10 cellular contexts compared by ENCODE assay signal in the genomic region with DNA sequence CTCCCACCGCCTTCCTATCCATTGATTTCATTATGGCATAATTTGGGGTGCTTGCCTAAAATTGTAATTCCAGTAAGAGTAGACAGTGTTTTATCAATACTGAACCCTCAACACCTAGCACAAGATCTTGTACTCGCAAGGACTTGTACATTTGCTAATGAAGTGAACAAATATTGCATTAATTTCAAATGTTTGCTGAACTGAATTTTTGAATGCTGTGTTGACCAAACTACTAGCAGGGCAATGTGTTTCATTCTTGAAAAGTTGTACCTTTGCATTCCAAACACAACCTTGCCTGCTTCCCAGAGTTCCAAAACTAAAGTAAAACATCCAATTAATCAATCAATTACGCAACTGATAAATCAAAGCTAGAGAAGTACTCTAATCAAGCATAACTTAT. TPM values are rescaled to one million over a fixed set of nuclear protein-coding genes. Genes with fewer than 3 reads are reported as not detected.
DNase-seq lines count a peak whose midpoint lies in the region; ATAC-seq, FAIRE-seq and TF ChIP-seq lines count a peak whose summit lies in the region.
"Not testable (repeated sequence)": the region's sequence is repeated elsewhere in the genome, so short reads cannot be mapped to it uniquely, and the experiment has no call there.
"Had no signal": no experiment of that assay in that cellular context is flagged by ENCODE, and none has a peak within 500 bp of the region (broad histone marks: within the 10 kb centered on the region; RNA-seq: fewer than 3 reads in every experiment).

No MANE protein-coding gene starts in this region.

- not testable (repeated sequence) for H3K4me3 ChIP-seq in PC-9, right lobe of liver

- H3K36me3 ChIP-seq in PC-9 (ENCODE audit: low read depth); right lobe of liver: not testable (repeated sequence)

- not testable (repeated sequence) for DNase-seq in GM12891 (ENCODE audit: insufficient read length, low spot score); PC-9; activated T-cell treated with anti-CD3 and anti-CD28 coated beads, Interleukin-2, amount 50 U/mL, for 24 hours; activated naive CD8-positive, alpha-beta T cell treated with anti-CD3 and anti-CD28 coated beads, Interleukin-2, amount 10 ng/mL, durations not matched to agents 7 days and 5 days; glutamatergic neuron; right lobe of liver

- CTCF ChIA-PET in PC-9 (lab: Charles Lee), result not testable (repeated sequence)

- peaks cover 17% of the 10 kb centered on the region for H3K4me1 ChIP-seq in PC-9 (replicated peaks; ENCODE audit: insufficient read depth)
- not testable (repeated sequence) for H3K4me1 ChIP-seq in right lobe of liver

- H3K4me3 Mint-ChIP-seq in activated T-cell treated with anti-CD3 and anti-CD28 coated beads, Interleukin-2, amount 50 U/mL, for 24 hours; glutamatergic neuron (ENCODE audit: unreplicated experiment): not testable (repeated sequence)
- peak overlapping the region; percentile 55 for H3K4me3 Mint-ChIP-seq in activated naive CD8-positive, alpha-beta T cell treated with anti-CD3 and anti-CD28 coated beads, Interleukin-2, amount 10 ng/mL, durations not matched to agents 7 days and 5 days
- H3K4me3 Mint-ChIP-seq in stimulated activated naive CD8-positive, alpha-beta T cell treated with anti-CD3 and anti-CD28 coated beads, Interleukin-15, Interleukin-2, amounts not matched to agents 100 ng/mL and 50 ng/mL, for 24 hours, result peak overlapping the region; percentile 35

- TF ChIP-seq POLR2A in GM12891 (IDR thresholded peaks at IDR 0.05; ENCODE audit: low read depth, low read length); right lobe of liver (IDR thresholded peaks at IDR 0.05): not testable (repeated sequence)

- not testable (repeated sequence) for H3K9me3 ChIP-seq in PC-9 (ENCODE audit: insufficient read depth, low read depth); right lobe of liver

- H3K4me2 ChIP-seq in PC-9, result not testable (repeated sequence)

- not testable (repeated sequence) for H3K36me3 Mint-ChIP-seq in activated T-cell treated with anti-CD3 and anti-CD28 coated beads, Interleukin-2, amount 50 U/mL, for 24 hours (ENCODE audit: low read depth); activated naive CD8-positive, alpha-beta T cell treated with anti-CD3 and anti-CD28 coated beads, Interleukin-2, amount 10 ng/mL, durations not matched to agents 7 days and 5 days; glutamatergic neuron (ENCODE audit: unreplicated experiment); stimulated activated naive CD8-positive, alpha-beta T cell treated with anti-CD3 and anti-CD28 coated beads, Interleukin-15, Interleukin-2, amounts not matched to agents 100 ng/mL and 50 ng/mL, for 24 hours (ENCODE audit: low read depth)

- POLR2A ChIA-PET in PC-9 (lab: Charles Lee; ENCODE audit: unreplicated experiment); activated naive CD8-positive, alpha-beta T cell treated with anti-CD3 and anti-CD28 coated beads, Interleukin-2, amount 10 ng/mL, durations not matched to agents 7 days and 5 days (lab: Charles Lee): not testable (repeated sequence)

- H3K27ac ChIP-seq in PC-9, result peak overlapping the region; percentile 60
- H3K27ac ChIP-seq in right lobe of liver, result not testable (repeated sequence)

- intact Hi-C loops in PC-9 (cut with micrococcal nuclease; ENCODE audit: unreplicated experiment); right lobe of liver (cut with DNase I): not testable (repeated sequence)

- BruUV-seq in PC-9 (replicated peaks; lab: Mats Ljungman, UMichigan), result not testable (repeated sequence)

- not testable (repeated sequence) for H2AFZ ChIP-seq in PC-9

- H3K4me1 Mint-ChIP-seq in activated T-cell treated with anti-CD3 and anti-CD28 coated beads, Interleukin-2, amount 50 U/mL, for 24 hours (ENCODE audit: low read depth), result peaks cover 33% of the 10 kb centered on the region
- peaks cover 33% of the 10 kb centered on the region for H3K4me1 Mint-ChIP-seq in activated naive CD8-positive, alpha-beta T cell treated with anti-CD3 and anti-CD28 coated beads, Interleukin-2, amount 10 ng/mL, durations not matched to agents 7 days and 5 days
- H3K4me1 Mint-ChIP-seq in glutamatergic neuron (ENCODE audit: low read depth, unreplicated experiment), result not testable (repeated sequence)
- H3K4me1 Mint-ChIP-seq in stimulated activated naive CD8-positive, alpha-beta T cell treated with anti-CD3 and anti-CD28 coated beads, Interleukin-15, Interleukin-2, amounts not matched to agents 100 ng/mL and 50 ng/mL, for 24 hours (ENCODE audit: low read depth), result peaks cover 38% of the 10 kb centered on the region

- TF ChIP-seq CTCF in PC-9 (conservative IDR thresholded peaks at IDR 0.05); glutamatergic neuron (IDR thresholded peaks at IDR 0.05; ENCODE audit: partially characterized antibody, unreplicated experiment); right lobe of liver (IDR thresholded peaks at IDR 0.05): not testable (repeated sequence)

- H3K27me3 Mint-ChIP-seq in activated T-cell treated with anti-CD3 and anti-CD28 coated beads, Interleukin-2, amount 50 U/mL, for 24 hours; activated naive CD8-positive, alpha-beta T cell treated with anti-CD3 and anti-CD28 coated beads, Interleukin-2, amount 10 ng/mL, durations not matched to agents 7 days and 5 days; glutamatergic neuron (ENCODE audit: unreplicated experiment); stimulated activated naive CD8-positive, alpha-beta T cell treated with anti-CD3 and anti-CD28 coated beads, Interleukin-15, Interleukin-2, amounts not matched to agents 100 ng/mL and 50 ng/mL, for 24 hours: not testable (repeated sequence)

- H4K20me1 ChIP-seq in PC-9 (ENCODE audit: insufficient read depth), result not testable (repeated sequence)

- not testable (repeated sequence) for H3K9me2 ChIP-seq in PC-9 (ENCODE audit: insufficient read depth)

- peak overlapping the region; percentile 78 for H3K27ac Mint-ChIP-seq in activated T-cell treated with anti-CD3 and anti-CD28 coated beads, Interleukin-2, amount 50 U/mL, for 24 hours
- peak overlapping the region; percentile 78 for H3K27ac Mint-ChIP-seq in activated naive CD8-positive, alpha-beta T cell treated with anti-CD3 and anti-CD28 coated beads, Interleukin-2, amount 10 ng/mL, durations not matched to agents 7 days and 5 days
- peak overlapping the region; percentile 59 for H3K27ac Mint-ChIP-seq in glutamatergic neuron (ENCODE audit: unreplicated experiment)
- H3K27ac Mint-ChIP-seq in stimulated activated naive CD8-positive, alpha-beta T cell treated with anti-CD3 and anti-CD28 coated beads, Interleukin-15, Interleukin-2, amounts not matched to agents 100 ng/mL and 50 ng/mL, for 24 hours, result peak overlapping the region; percentile 89

- not testable (repeated sequence) for H3K79me2 ChIP-seq in PC-9 (ENCODE audit: low read depth)

- FAIRE-seq in GM12891 (lab: Jason Lieb, UNC), result peak; percentile 28

- not testable (repeated sequence) for H3K27me3 ChIP-seq in PC-9 (ENCODE audit: insufficient read depth, low read depth); right lobe of liver

- H3K9me3 Mint-ChIP-seq in activated T-cell treated with anti-CD3 and anti-CD28 coated beads, Interleukin-2, amount 50 U/mL, for 24 hours; activated naive CD8-positive, alpha-beta T cell treated with anti-CD3 and anti-CD28 coated beads, Interleukin-2, amount 10 ng/mL, durations not matched to agents 7 days and 5 days; glutamatergic neuron (ENCODE audit: unreplicated experiment); stimulated activated naive CD8-positive, alpha-beta T cell treated with anti-CD3 and anti-CD28 coated beads, Interleukin-15, Interleukin-2, amounts not matched to agents 100 ng/mL and 50 ng/mL, for 24 hours: not testable (repeated sequence)

- 27% methylated on average over 3 of the region's 3 CpGs for WGBS in right lobe of liver (ENCODE audit: insufficient coverage, low coverage, low lambda C conversion rate, missing lambda C conversion rate)

- H3F3A ChIP-seq in PC-9 (ENCODE audit: insufficient read depth, low read depth), result peaks cover 18% of the 10 kb centered on the region; the same call in 1 of the 2 replicates

- not testable (repeated sequence) for ATAC-seq in activated naive CD8-positive, alpha-beta T cell treated with anti-CD3 and anti-CD28 coated beads, Interleukin-2, amount 10 ng/mL, durations not matched to agents 7 days and 5 days (ENCODE audit: low read depth)
- peak; percentile 67 to 80 (median 72) for ATAC-seq in right lobe of liver

RNA-seq across cellular contexts. Expression of a gene that starts 26.4 kb away (rescaled TPM):
- polyA plus RNA-seq in GM12891 (2012; ENCODE audit: low read depth, missing spikeins), result 6.7 TPM
- 12.0 and 14.7 TPM in 2 replicates for total RNA-seq in PC-9 (2021)
- 10 to 100 TPM; 12.7 to 13.9 TPM for total RNA-seq in activated naive CD8-positive, alpha-beta T cell treated with anti-CD3 and anti-CD28 coated beads, Interleukin-2, amount 10 ng/mL, durations not matched to agents 7 days and 5 days
- total RNA-seq in glutamatergic neuron (ENCODE audit: unreplicated experiment), result 29.5 TPM
- total RNA-seq in right lobe of liver, result 1 to 10 TPM; 2.0 to 3.8 (median 2.6) TPM

RNA-seq across cellular contexts. Expression of a gene that starts 57.6 kb away (rescaled TPM):
- polyA plus RNA-seq in GM12891 (2012; ENCODE audit: low read depth, missing spikeins), result 0.28 TPM
- not detected in 2 replicates for total RNA-seq in PC-9 (2021)
- under 1 TPM; 0.22 to 0.71 TPM for total RNA-seq in activated naive CD8-positive, alpha-beta T cell treated with anti-CD3 and anti-CD28 coated beads, Interleukin-2, amount 10 ng/mL, durations not matched to agents 7 days and 5 days
- total RNA-seq in glutamatergic neuron (ENCODE audit: unreplicated experiment), result 0.20 TPM
- under 1 TPM in 2 of 6 experiments, not detected in 4; 0.14 to 0.20 TPM for total RNA-seq in right lobe of liver
- total RNA-seq: H4, NCI-H460, Right ventricle myocardium superior had no signal
